17 cellular contexts compared by ENCODE assay signal in the genomic region with DNA sequence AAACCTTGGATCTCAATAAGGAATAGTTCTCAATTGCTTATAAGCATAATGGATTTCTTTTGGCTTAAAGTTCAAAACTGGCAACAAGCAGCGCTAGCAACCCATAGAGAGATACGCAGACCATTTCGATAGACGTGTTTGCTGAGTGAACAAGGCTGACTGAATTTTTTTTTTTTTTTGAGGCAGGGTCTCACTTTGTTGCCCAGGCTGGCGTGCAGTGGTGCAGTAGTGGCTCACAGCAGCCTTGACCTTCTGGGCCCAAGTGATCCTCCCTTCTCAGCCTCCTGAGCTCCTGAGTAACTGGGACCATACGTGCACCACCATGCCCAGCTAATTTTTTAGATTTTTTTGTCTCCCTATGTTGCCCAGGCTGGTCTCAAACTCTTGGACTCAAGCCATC.
"Had no signal": no experiment of that assay in that cellular context is flagged by ENCODE, and none has a peak within 500 bp of the region (broad histone marks: within the 10 kb centered on the region; RNA-seq: fewer than 3 reads in every experiment).

No MANE protein-coding gene starts in this region.

- H3K27me3 Mint-ChIP-seq: activated B cell treated with CpG ODN at 0.5 μM for 24 hours had no signal

- ATAC-seq: activated T-cell treated with anti-CD3 and anti-CD28 coated beads, Interleukin-2, amount 50 U/mL, for 72 hours; right cardiac atrium; upper lobe of right lung had no signal

- H3K9me3 ChIP-seq: breast epithelium, suprapubic skin, upper lobe of right lung had no signal

- H3K36me3 ChIP-seq: breast epithelium, suprapubic skin, upper lobe of right lung had no signal

- H3K27ac Mint-ChIP-seq: activated T-cell treated with anti-CD3 and anti-CD28 coated beads, Interleukin-2, amount 50 U/mL, for 72 hours; endodermal cell; mesothelial cell of epicardium; progenitor cell of endocrine pancreas had no signal

- DNase-seq: activated B cell treated with CpG ODN at 0.5 μM for 24 hours; activated CD4-positive, alpha-beta T cell treated with anti-CD3 and anti-CD28 coated beads, Interleukin-2, amount 50 U/mL, for 1 hour; activated naive CD8-positive, alpha-beta T cell treated with anti-CD3 and anti-CD28 coated beads, Interleukin-2, amount 10 ng/mL, durations not matched to agents 7 days and 5 days; activated T-cell treated with anti-CD3 and anti-CD28 coated beads, Interleukin-2, amount 50 U/mL, for 72 hours; anterior cingulate cortex; endodermal cell; erythroblast; hippocampal formation; kidney glomerular epithelial cell; right cardiac atrium; stimulated activated naive CD4-positive, alpha-beta T cell; T-helper 1 cell; upper lobe of right lung had no signal

- H3K4me1 ChIP-seq: breast epithelium had no signal

- H3K27ac ChIP-seq: breast epithelium, suprapubic skin, upper lobe of right lung had no signal

- H3K27me3 ChIP-seq: breast epithelium, suprapubic skin, upper lobe of right lung had no signal

- H3K9me3 Mint-ChIP-seq: activated B cell treated with CpG ODN at 0.5 μM for 24 hours; activated naive CD8-positive, alpha-beta T cell treated with anti-CD3 and anti-CD28 coated beads, Interleukin-2, amount 10 ng/mL, durations not matched to agents 7 days and 5 days; activated T-cell treated with anti-CD3 and anti-CD28 coated beads, Interleukin-2, amount 50 U/mL, for 72 hours; endodermal cell; mesothelial cell of epicardium had no signal
